Comparison of ENCODE assay signal across 17 cellular contexts in the genomic region with DNA sequence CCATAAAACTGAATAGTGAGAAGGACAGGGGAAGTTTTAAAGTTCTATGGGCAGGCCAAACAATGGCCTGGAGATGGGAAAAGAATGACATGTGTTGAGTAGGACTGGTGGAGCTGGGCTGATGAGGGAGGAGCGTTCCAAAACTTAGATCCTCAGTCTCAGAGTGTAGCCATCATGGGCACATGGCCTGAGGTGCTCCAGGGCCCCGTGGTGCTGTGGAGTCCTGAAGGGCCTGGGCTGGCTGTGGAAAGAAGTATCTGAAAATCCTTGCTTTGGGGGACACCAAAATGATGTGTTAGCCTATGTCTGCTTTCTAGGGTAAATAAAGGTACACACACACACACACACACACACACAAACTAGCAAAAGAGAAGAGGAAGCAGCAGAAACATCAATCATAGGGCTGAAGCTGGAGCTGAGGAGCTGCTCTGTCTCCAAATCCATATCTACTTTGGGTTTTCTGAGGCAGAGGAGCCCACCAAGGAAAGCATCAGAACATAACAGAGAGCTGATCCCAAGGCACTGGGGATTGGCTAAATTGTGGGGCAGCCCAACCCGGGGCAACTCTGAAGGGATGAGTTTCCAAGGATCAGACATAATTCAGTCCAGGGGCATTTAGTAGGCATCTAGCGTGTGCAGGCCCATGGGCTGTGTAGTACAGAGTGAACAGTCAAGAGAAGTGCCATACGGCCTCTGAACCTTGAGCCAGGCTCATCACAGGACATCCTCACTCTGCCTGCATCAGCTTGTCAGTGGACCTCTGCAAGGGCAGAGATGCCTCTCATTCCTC.
DNase-seq lines count a peak whose midpoint lies in the region; ATAC-seq and TF ChIP-seq lines count a peak whose summit lies in the region.
"Had no signal": no experiment of that assay in that cellular context is flagged by ENCODE, and none has a peak within 500 bp of the region (broad histone marks: within the 10 kb centered on the region; RNA-seq: fewer than 3 reads in every experiment).

No MANE protein-coding gene starts in this region.

- no peak overlapping the region for H3K27ac Mint-ChIP-seq in chondrocyte (ENCODE audit: unreplicated experiment)
- H3K27ac Mint-ChIP-seq in type B pancreatic cell: no peak overlapping the region
- no peak overlapping the region for H3K27ac Mint-ChIP-seq in activated CD8-positive, alpha-beta T cell treated with anti-CD3 and anti-CD28 coated beads, Interleukin-2, amount 10 ng/mL, durations not matched to agents 7 days and 5 days

- H3K36me3 Mint-ChIP-seq in chondrocyte (ENCODE audit: low read depth) (peaks cover 2% of the 10 kb centered on the region), type B pancreatic cell (no peaks in the 10 kb centered on the region)
- H3K36me3 Mint-ChIP-seq in activated CD8-positive, alpha-beta T cell treated with anti-CD3 and anti-CD28 coated beads, Interleukin-2, amount 10 ng/mL, durations not matched to agents 7 days and 5 days (ENCODE audit: low read depth): no peaks in the 10 kb centered on the region
- H3K36me3 Mint-ChIP-seq: CD8-positive, alpha-beta memory T cell had no signal

- ATAC-seq in omental fat pad (ENCODE audit: low FRiP score): no peak
- no peak for ATAC-seq in activated CD8-positive, alpha-beta T cell treated with anti-CD3 and anti-CD28 coated beads, Interleukin-2, amount 10 ng/mL, durations not matched to agents 7 days and 5 days
- ATAC-seq: GM12878 had no signal

- H3K27me3 Mint-ChIP-seq in chondrocyte (ENCODE audit: low read depth): peaks cover 36% of the 10 kb centered on the region
- H3K27me3 Mint-ChIP-seq in type B pancreatic cell: peaks cover 27% of the 10 kb centered on the region
- H3K27me3 Mint-ChIP-seq in activated CD8-positive, alpha-beta T cell treated with anti-CD3 and anti-CD28 coated beads, Interleukin-2, amount 10 ng/mL, durations not matched to agents 7 days and 5 days (ENCODE audit: low read depth): no peaks in the 10 kb centered on the region

- DNase-seq in activated CD8-positive, alpha-beta memory T cell treated with anti-CD3 and anti-CD28 coated beads for 24 hours: peak; percentile 19
- DNase-seq in activated CD8-positive, alpha-beta memory T cell treated with anti-CD3 and anti-CD28 coated beads, Interleukin-2, amount 50 U/mL, for 4 hours: no peak
- DNase-seq in chondrocyte (ENCODE audit: low spot score) (peak; percentile 48), omental fat pad (ENCODE audit: low spot score) (peak; percentile 8), type B pancreatic cell (ENCODE audit: extremely low spot score, unreplicated experiment) (peak; percentile 29), cerebellar cortex (ENCODE audit: low spot score) (no peak)
- no peak for DNase-seq in activated CD8-positive, alpha-beta T cell treated with anti-CD3 and anti-CD28 coated beads, Interleukin-2, amount 10 ng/mL, durations not matched to agents 7 days and 5 days
- DNase-seq in activated CD4-positive, alpha-beta T cell treated with anti-CD3 and anti-CD28 coated beads, Interleukin-2, amount 50 U/mL, for 48 hours: no peak
- DNase-seq: 8988T; BE2C; CD8-positive, alpha-beta memory T cell; DMS79 treated with DMSO at 0.1 percent for 48 hours; MM.1S; NCI-H1092 treated with DMSO at 0.1 percent for 48 hours; NCI-H510A treated with DMSO at 0.1 percent for 48 hours; NCI-H82 had no signal

- no peaks in the 10 kb centered on the region for H3K4me1 Mint-ChIP-seq in chondrocyte (ENCODE audit: low read depth)
- H3K4me1 Mint-ChIP-seq in type B pancreatic cell (ENCODE audit: unreplicated experiment): peaks cover 4% of the 10 kb centered on the region
- peaks cover 31% of the 10 kb centered on the region for H3K4me1 Mint-ChIP-seq in activated CD8-positive, alpha-beta T cell treated with anti-CD3 and anti-CD28 coated beads, Interleukin-2, amount 10 ng/mL, durations not matched to agents 7 days and 5 days (ENCODE audit: low read depth)

- TF ChIP-seq CTCF in chondrocyte (IDR thresholded peaks at IDR 0.05) (no peak), omental fat pad (IDR thresholded peaks at IDR 0.05) (no peak), type B pancreatic cell (conservative IDR thresholded peaks at IDR 0.05) (no peak)

- CTCF ChIA-PET in activated CD8-positive, alpha-beta T cell treated with anti-CD3 and anti-CD28 coated beads, Interleukin-2, amount 10 ng/mL, durations not matched to agents 7 days and 5 days (lab: Charles Lee): no interaction called here

- no peak overlapping the region for H3K4me3 Mint-ChIP-seq in chondrocyte (ENCODE audit: unreplicated experiment)
- no peak overlapping the region for H3K4me3 Mint-ChIP-seq in type B pancreatic cell
- no peak overlapping the region for H3K4me3 Mint-ChIP-seq in activated CD8-positive, alpha-beta T cell treated with anti-CD3 and anti-CD28 coated beads, Interleukin-2, amount 10 ng/mL, durations not matched to agents 7 days and 5 days
- H3K4me3 Mint-ChIP-seq: CD8-positive, alpha-beta memory T cell had no signal

- POLR2A ChIA-PET in activated CD8-positive, alpha-beta T cell treated with anti-CD3 and anti-CD28 coated beads, Interleukin-2, amount 10 ng/mL, durations not matched to agents 7 days and 5 days (lab: Charles Lee): no interaction called here

- H3K9me3 Mint-ChIP-seq in chondrocyte (ENCODE audit: low read depth) (no peaks in the 10 kb centered on the region), type B pancreatic cell (no peaks in the 10 kb centered on the region)
- H3K9me3 Mint-ChIP-seq in activated CD8-positive, alpha-beta T cell treated with anti-CD3 and anti-CD28 coated beads, Interleukin-2, amount 10 ng/mL, durations not matched to agents 7 days and 5 days (ENCODE audit: insufficient read depth): no peaks in the 10 kb centered on the region
- H3K9me3 Mint-ChIP-seq: CD8-positive, alpha-beta memory T cell had no signal

Comparison
In these comparisons a context has a peak if more than half of its experiments do, and no peak if none do; other contexts are left out.
1. DNase-seq: peak in activated CD8-positive, alpha-beta memory T cell treated with anti-CD3 and anti-CD28 coated beads for 24 hours (single experiment), chondrocyte (single experiment), omental fat pad (single experiment) and type B pancreatic cell (single experiment); none in activated CD8-positive, alpha-beta memory T cell treated with anti-CD3 and anti-CD28 coated beads, Interleukin-2, amount 50 U/mL, for 4 hours (single experiment), cerebellar cortex (single experiment), activated CD8-positive, alpha-beta T cell treated with anti-CD3 and anti-CD28 coated beads, Interleukin-2, amount 10 ng/mL, durations not matched to agents 7 days and 5 days (single experiment) and activated CD4-positive, alpha-beta T cell treated with anti-CD3 and anti-CD28 coated beads, Interleukin-2, amount 50 U/mL, for 48 hours (0 of 2).